Comparison of ENCODE assay signal across 27 cellular contexts in the genomic region with DNA sequence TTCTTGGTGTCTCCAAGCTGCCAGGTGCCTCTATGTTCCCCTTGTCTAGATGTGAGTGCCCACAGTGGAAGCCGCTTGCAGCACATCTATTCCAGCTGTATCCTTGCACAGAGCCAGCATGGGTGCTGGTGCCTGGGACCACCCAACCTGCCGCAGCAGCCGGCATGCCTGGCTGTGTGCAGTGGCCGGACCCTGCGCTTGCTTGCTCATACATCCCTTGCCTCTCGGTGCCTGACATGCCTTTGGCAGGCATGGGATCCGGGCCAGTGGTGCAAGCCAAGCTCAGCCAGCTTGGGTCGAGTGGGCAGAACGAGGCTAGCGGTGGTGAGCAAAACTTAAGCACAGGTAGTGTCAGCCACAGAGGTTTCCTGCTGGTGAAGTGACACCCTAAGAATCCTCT.
"Had no signal": no experiment of that assay in that cellular context is flagged by ENCODE, and none has a peak within 500 bp of the region (broad histone marks: within the 10 kb centered on the region; RNA-seq: fewer than 3 reads in every experiment).

No MANE protein-coding gene starts in this region.

- H3K4me1 ChIP-seq: stomach, suprapubic skin, testis, thyroid gland, tibial artery, tibial nerve, transverse colon, upper lobe of left lung, upper lobe of right lung, uterus, vagina had no signal

- H3K4me3 Mint-ChIP-seq: stimulated activated effector memory CD8-positive, alpha-beta T cell treated with anti-CD3 and anti-CD28 coated beads, Interleukin-12 subunit alpha, Interleukin-12 subunit beta, amount 100 ng/mL, for 72 hours; stimulated activated memory B cell treated with anti-CD40 and anti-IgM and Interleukin-4, amounts not matched to agents 10 μg/mL and 1 μg/mL and 100 μg/mL, for 72 hours; stimulated activated naive B cell treated with anti-CD40 and anti-IgM and Interleukin-4, amounts not matched to agents 10 μg/mL and 1 μg/mL and 100 μg/mL, for 72 hours; stimulated activated naive CD8-positive, alpha-beta T cell treated with anti-CD3 and anti-CD28 coated beads, Interleukin-15, amount 100 ng/mL, for 72 hours; stimulated activated naive CD8-positive, alpha-beta T cell treated with anti-CD3 and anti-CD28 coated beads, Interleukin-15, Interleukin-2, amounts not matched to agents 100 ng/mL and 50 ng/mL, for 24 hours; type B pancreatic cell had no signal

- H3K27me3 Mint-ChIP-seq: stimulated activated memory B cell treated with anti-CD40 and anti-IgM and Interleukin-4, amounts not matched to agents 10 μg/mL and 1 μg/mL and 100 μg/mL, for 72 hours; stimulated activated naive B cell treated with anti-CD40 and anti-IgM and Interleukin-4, amounts not matched to agents 10 μg/mL and 1 μg/mL and 100 μg/mL, for 72 hours; stimulated activated naive CD8-positive, alpha-beta T cell treated with anti-CD3 and anti-CD28 coated beads, Interleukin-15, amount 100 ng/mL, for 72 hours; stimulated activated naive CD8-positive, alpha-beta T cell treated with anti-CD3 and anti-CD28 coated beads, Interleukin-15, Interleukin-2, amounts not matched to agents 100 ng/mL and 50 ng/mL, for 24 hours; type B pancreatic cell had no signal

- H3K27me3 ChIP-seq: stomach, suprapubic skin, testis, thyroid gland, tibial artery, tibial nerve, transverse colon, upper lobe of left lung, upper lobe of right lung, uterus, vagina had no signal

- ATAC-seq: stimulated activated effector memory CD8-positive, alpha-beta T cell treated with anti-CD3 and anti-CD28 coated beads, Interleukin-12 subunit alpha, Interleukin-12 subunit beta, amount 100 ng/mL, for 72 hours; stimulated activated memory B cell treated with anti-CD40 and anti-IgM and Interleukin-4, amounts not matched to agents 10 μg/mL and 1 μg/mL and 100 μg/mL, for 72 hours; stimulated activated naive B cell treated with anti-CD40 and anti-IgM and Interleukin-4, amounts not matched to agents 10 μg/mL and 1 μg/mL and 100 μg/mL, for 72 hours; stimulated activated naive CD8-positive, alpha-beta T cell treated with anti-CD3 and anti-CD28 coated beads, Interleukin-15, amount 100 ng/mL, for 72 hours; stimulated activated naive CD8-positive, alpha-beta T cell treated with anti-CD3 and anti-CD28 coated beads, Interleukin-15, Interleukin-2, amounts not matched to agents 100 U/mL and 50 U/mL, for 24 hours; upper lobe of right lung had no signal

- H3K36me3 Mint-ChIP-seq: stimulated activated effector memory CD8-positive, alpha-beta T cell treated with anti-CD3 and anti-CD28 coated beads, Interleukin-12 subunit alpha, Interleukin-12 subunit beta, amount 100 ng/mL, for 72 hours; stimulated activated memory B cell treated with anti-CD40 and anti-IgM and Interleukin-4, amounts not matched to agents 10 μg/mL and 1 μg/mL and 100 μg/mL, for 72 hours; stimulated activated naive B cell treated with anti-CD40 and anti-IgM and Interleukin-4, amounts not matched to agents 10 μg/mL and 1 μg/mL and 100 μg/mL, for 72 hours; type B pancreatic cell had no signal

- H3K4me3 ChIP-seq: stomach, suprapubic skin, testis, thoracic aorta, thyroid gland, tibial artery, tibial nerve, transverse colon, upper lobe of left lung, upper lobe of right lung, uterus, vagina had no signal

- H3K9me3 Mint-ChIP-seq: stimulated activated memory B cell treated with anti-CD40 and anti-IgM and Interleukin-4, amounts not matched to agents 10 μg/mL and 1 μg/mL and 100 μg/mL, for 72 hours; stimulated activated naive CD8-positive, alpha-beta T cell treated with anti-CD3 and anti-CD28 coated beads, Interleukin-15, Interleukin-2, amounts not matched to agents 100 ng/mL and 50 ng/mL, for 24 hours; type B pancreatic cell had no signal

- H3K9me3 ChIP-seq: suprapubic skin, testis, thoracic aorta, thyroid gland, transverse colon, upper lobe of right lung, uterus, vagina had no signal

- H3K27ac Mint-ChIP-seq: stimulated activated effector memory CD8-positive, alpha-beta T cell treated with anti-CD3 and anti-CD28 coated beads, Interleukin-12 subunit alpha, Interleukin-12 subunit beta, amount 100 ng/mL, for 72 hours; stimulated activated memory B cell treated with anti-CD40 and anti-IgM and Interleukin-4, amounts not matched to agents 10 μg/mL and 1 μg/mL and 100 μg/mL, for 72 hours; stimulated activated naive B cell treated with anti-CD40 and anti-IgM and Interleukin-4, amounts not matched to agents 10 μg/mL and 1 μg/mL and 100 μg/mL, for 72 hours; stimulated activated naive CD8-positive, alpha-beta T cell treated with anti-CD3 and anti-CD28 coated beads, Interleukin-15, amount 100 ng/mL, for 72 hours; stimulated activated naive CD8-positive, alpha-beta T cell treated with anti-CD3 and anti-CD28 coated beads, Interleukin-15, Interleukin-2, amounts not matched to agents 100 ng/mL and 50 ng/mL, for 24 hours; type B pancreatic cell had no signal

- H3K36me3 ChIP-seq: stomach, suprapubic skin, thoracic aorta, thyroid gland, tibial artery, tibial nerve, transverse colon, upper lobe of left lung, upper lobe of right lung, uterus, vagina had no signal

- H3K4me1 Mint-ChIP-seq: stimulated activated effector memory CD8-positive, alpha-beta T cell treated with anti-CD3 and anti-CD28 coated beads, Interleukin-12 subunit alpha, Interleukin-12 subunit beta, amount 100 ng/mL, for 72 hours; stimulated activated memory B cell treated with anti-CD40 and anti-IgM and Interleukin-4, amounts not matched to agents 10 μg/mL and 1 μg/mL and 100 μg/mL, for 72 hours; stimulated activated naive B cell treated with anti-CD40 and anti-IgM and Interleukin-4, amounts not matched to agents 10 μg/mL and 1 μg/mL and 100 μg/mL, for 72 hours; stimulated activated naive CD8-positive, alpha-beta T cell treated with anti-CD3 and anti-CD28 coated beads, Interleukin-15, amount 100 ng/mL, for 72 hours had no signal

- H3K27ac ChIP-seq: stomach, suprapubic skin, testis, thoracic aorta, thyroid gland, tibial artery, tibial nerve, transverse colon, upper lobe of left lung, upper lobe of right lung, uterus, vagina had no signal

- DNase-seq: stimulated activated CD4-positive, alpha-beta T cell treated with anti-CD3 and anti-CD28 coated beads, Interleukin-2, amount 100 ng/mL, for 48 hours; stimulated activated CD4-positive, alpha-beta T cell treated with anti-CD3 and anti-CD28 coated beads, Interleukin-4, amount 100 ng/mL, for 1 hour; stimulated activated CD4-positive, alpha-beta T cell treated with anti-CD3 and anti-CD28 coated beads, Interleukin-4, amount 100 ng/mL, for 24 hours; stimulated activated CD4-positive, alpha-beta T cell treated with anti-CD3 and anti-CD28 coated beads, Interleukin-4, amount 100 ng/mL, for 4 hours; stimulated activated CD8-positive, alpha-beta memory T cell treated with anti-CD3 and anti-CD28 coated beads, Interleukin-4, amount 100 ng/mL, for 48 hours; stimulated activated naive B cell treated with anti-CD40 and anti-IgM and Interleukin-4, amounts not matched to agents 10 μg/mL and 1 μg/mL and 100 μg/mL, for 72 hours; stimulated activated naive CD4-positive, alpha-beta T cell; stimulated activated naive CD4-positive, alpha-beta T cell treated with Interleukin-2 at 50 U/mL for 16 hours; stimulated activated naive CD8-positive, alpha-beta T cell treated with anti-CD3 and anti-CD28 coated beads, Interleukin-15, amount 100 ng/mL, for 72 hours; stimulated activated naive CD8-positive, alpha-beta T cell treated with anti-CD3 and anti-CD28 coated beads, Interleukin-15, Interleukin-2, amounts not matched to agents 100 U/mL and 50 U/mL, for 24 hours; stomach; substantia nigra; testis; thyroid gland; tibial artery; transverse colon; upper lobe of right lung; uterus had no signal
